18 cellular contexts compared by ENCODE assay signal in genomic region chr21:26832513-26832912, GRCh38. TPM values are rescaled to one million over a fixed set of nuclear protein-coding genes. Genes with fewer than 3 reads are reported as not detected.
A peak's percentile ranks its signal among the peaks of the same experiment; 100 is the strongest.
DNase-seq lines count a peak whose midpoint lies in the region; ATAC-seq and TF ChIP-seq lines count a peak whose summit lies in the region.
"Had no signal": no experiment of that assay in that cellular context is flagged by ENCODE, and none has a peak within 500 bp of the region (broad histone marks: within the 10 kb centered on the region; RNA-seq: fewer than 3 reads in every experiment).

No MANE protein-coding gene starts in this region.

- H3K9me3 ChIP-seq in prostate gland, result no peaks in the 10 kb centered on the region
- H3K9me3 ChIP-seq: BE2C had no signal

- H3K27me3 ChIP-seq in prostate gland (replicated peaks; ENCODE audit: insufficient read depth), result no peaks in the 10 kb centered on the region
- H3K27me3 ChIP-seq: BE2C had no signal

- 88% methylated on average over 11 of the region's 11 CpGs for WGBS in prostate gland

- no peaks in the 10 kb centered on the region for H3K9me3 Mint-ChIP-seq in activated CD4-positive, alpha-beta T cell treated with anti-CD3 and anti-CD28 coated beads, Interleukin-2, amount 10 ng/mL, durations not matched to agents 7 days and 5 days
- no peaks in the 10 kb centered on the region for H3K9me3 Mint-ChIP-seq in activated T-helper 2 cell treated with anti-CD3 and anti-CD28 coated beads, Interferon-gamma antibody, Interleukin-2, Interleukin-4, amounts not matched to agents 10 μg/mL and 5 μg/mL and 100 μg/mL, durations not matched to agents 14 hours and 24 hours and 36 hours
- no peaks in the 10 kb centered on the region for H3K9me3 Mint-ChIP-seq in stimulated activated effector memory CD8-positive, alpha-beta T cell treated with anti-CD3 and anti-CD28 coated beads, Interleukin-12 subunit alpha, Interleukin-12 subunit beta, amount 100 ng/mL, for 72 hours

- no peaks in the 10 kb centered on the region for H3K36me3 Mint-ChIP-seq in activated CD4-positive, alpha-beta T cell treated with anti-CD3 and anti-CD28 coated beads, Interleukin-2, amount 10 ng/mL, durations not matched to agents 7 days and 5 days (ENCODE audit: low read depth)
- H3K36me3 Mint-ChIP-seq in activated T-helper 2 cell treated with anti-CD3 and anti-CD28 coated beads, Interferon-gamma antibody, Interleukin-2, Interleukin-4, amounts not matched to agents 10 μg/mL and 5 μg/mL and 100 μg/mL, durations not matched to agents 14 hours and 24 hours and 36 hours (ENCODE audit: low read depth), result peaks cover 5% of the 10 kb centered on the region
- H3K36me3 Mint-ChIP-seq in stimulated activated effector memory CD8-positive, alpha-beta T cell treated with anti-CD3 and anti-CD28 coated beads, Interleukin-12 subunit alpha, Interleukin-12 subunit beta, amount 100 ng/mL, for 72 hours, result no peaks in the 10 kb centered on the region
- H3K36me3 Mint-ChIP-seq: CD4-positive, CD25-positive, alpha-beta regulatory T cell had no signal

- in situ Hi-C loops in KBM-7 (cut with MboI; ENCODE audit: low pct_unique_long_range_greater_than_20kb, low sequenced_read_pairs), result loop anchor here (25.0 kb wide), 1 partner anchor 880 kb away; no protein-coding TSS in a partner anchor

- no peak overlapping the region for H3K27ac ChIP-seq in prostate gland

- H3K4me3 Mint-ChIP-seq in activated CD4-positive, alpha-beta T cell treated with anti-CD3 and anti-CD28 coated beads, Interleukin-2, amount 10 ng/mL, durations not matched to agents 7 days and 5 days, result no peak overlapping the region
- no peak overlapping the region for H3K4me3 Mint-ChIP-seq in activated T-helper 2 cell treated with anti-CD3 and anti-CD28 coated beads, Interferon-gamma antibody, Interleukin-2, Interleukin-4, amounts not matched to agents 10 μg/mL and 5 μg/mL and 100 μg/mL, durations not matched to agents 14 hours and 24 hours and 36 hours (ENCODE audit: low read depth)
- no peak overlapping the region for H3K4me3 Mint-ChIP-seq in stimulated activated effector memory CD8-positive, alpha-beta T cell treated with anti-CD3 and anti-CD28 coated beads, Interleukin-12 subunit alpha, Interleukin-12 subunit beta, amount 100 ng/mL, for 72 hours
- H3K4me3 Mint-ChIP-seq: CD4-positive, CD25-positive, alpha-beta regulatory T cell had no signal

- no peak overlapping the region for H3K4me3 ChIP-seq in prostate gland

- peak overlapping the region; percentile 26 for H3K27ac Mint-ChIP-seq in activated CD4-positive, alpha-beta T cell treated with anti-CD3 and anti-CD28 coated beads, Interleukin-2, amount 10 ng/mL, durations not matched to agents 7 days and 5 days
- peak overlapping the region; percentile 54 for H3K27ac Mint-ChIP-seq in activated T-helper 2 cell treated with anti-CD3 and anti-CD28 coated beads, Interferon-gamma antibody, Interleukin-2, Interleukin-4, amounts not matched to agents 10 μg/mL and 5 μg/mL and 100 μg/mL, durations not matched to agents 14 hours and 24 hours and 36 hours
- H3K27ac Mint-ChIP-seq in stimulated activated effector memory CD8-positive, alpha-beta T cell treated with anti-CD3 and anti-CD28 coated beads, Interleukin-12 subunit alpha, Interleukin-12 subunit beta, amount 100 ng/mL, for 72 hours, result no peak overlapping the region
- H3K27ac Mint-ChIP-seq: CD4-positive, CD25-positive, alpha-beta regulatory T cell had no signal

- H3K36me3 ChIP-seq in prostate gland, result no peaks in the 10 kb centered on the region

- POLR2A ChIA-PET in activated CD4-positive, alpha-beta T cell treated with anti-CD3 and anti-CD28 coated beads, Interleukin-2, amount 10 ng/mL, durations not matched to agents 7 days and 5 days (lab: Charles Lee), result no interaction called here

- CTCF ChIA-PET in activated CD4-positive, alpha-beta T cell treated with anti-CD3 and anti-CD28 coated beads, Interleukin-2, amount 10 ng/mL, durations not matched to agents 7 days and 5 days (lab: Charles Lee), result interaction anchor here (1.4 kb wide), 1 partner anchor 17 kb away, joined by 3 read pairs; no protein-coding TSS in a partner anchor

- intact Hi-C loops in activated T-helper 2 cell treated with anti-CD3 and anti-CD28 coated beads, Interferon-gamma antibody, Interleukin-2, Interleukin-4, amounts not matched to agents 10 μg/mL and 5 μg/mL and 100 μg/mL, durations not matched to agents 14 hours and 24 hours and 36 hours (cut with micrococcal nuclease), result no loop called here
- intact Hi-C loops in prostate gland (cut with DNase I), result no loop called here

- peak; percentile 48 for ATAC-seq in stimulated activated effector memory CD8-positive, alpha-beta T cell treated with anti-CD3 and anti-CD28 coated beads, Interleukin-12 subunit alpha, Interleukin-12 subunit beta, amount 100 ng/mL, for 72 hours

- no peaks in the 10 kb centered on the region for H3K4me1 ChIP-seq in prostate gland (replicated peaks)
- H3K4me1 ChIP-seq: BE2C had no signal

- H3K27me3 Mint-ChIP-seq in activated CD4-positive, alpha-beta T cell treated with anti-CD3 and anti-CD28 coated beads, Interleukin-2, amount 10 ng/mL, durations not matched to agents 7 days and 5 days, result peaks cover 8% of the 10 kb centered on the region
- peaks cover 2% of the 10 kb centered on the region for H3K27me3 Mint-ChIP-seq in activated T-helper 2 cell treated with anti-CD3 and anti-CD28 coated beads, Interferon-gamma antibody, Interleukin-2, Interleukin-4, amounts not matched to agents 10 μg/mL and 5 μg/mL and 100 μg/mL, durations not matched to agents 14 hours and 24 hours and 36 hours (ENCODE audit: low read depth)

- DNase-seq in activated CD4-positive, alpha-beta T cell treated with anti-CD3 and anti-CD28 coated beads, Interleukin-2, amount 10 ng/mL, durations not matched to agents 7 days and 5 days, result no peak
- no peak for DNase-seq in activated CD4-positive, alpha-beta T cell treated with anti-CD3 and anti-CD28 coated beads for 4 hours
- peak; percentile 7 for DNase-seq in KBM-7
- no peak for DNase-seq in activated T-helper 2 cell treated with anti-CD3 and anti-CD28 coated beads, Interferon-gamma antibody, Interleukin-2, Interleukin-4, amounts not matched to agents 10 μg/mL and 5 μg/mL and 100 μg/mL, durations not matched to agents 14 hours and 24 hours and 36 hours (ENCODE audit: low spot score)
- DNase-seq in stimulated activated effector memory CD8-positive, alpha-beta T cell treated with anti-CD3 and anti-CD28 coated beads, Interleukin-12 subunit alpha, Interleukin-12 subunit beta, amount 100 ng/mL, for 72 hours (ENCODE audit: low spot score in 2 of 2), result no peak
- no peak for DNase-seq in stimulated activated naive CD4-positive, alpha-beta T cell treated with Interleukin-2 at 50 U/mL for 16 hours (lab: John Stamatoyannopoulos, UW)
- DNase-seq in prostate gland (ENCODE audit: low spot score), result no peak
- DNase-seq: CD4-positive, CD25-positive, alpha-beta regulatory T cell; COR-L47; DMS 273 treated with DMSO at 0.1 percent for 48 hours; GDM1; H7; KG1; MV-4-11; NCI-H1694 treated with DMSO at 0.1 percent for 48 hours; NCI-H510A; NCI-H774 had no signal

- H3K4me1 Mint-ChIP-seq in activated CD4-positive, alpha-beta T cell treated with anti-CD3 and anti-CD28 coated beads, Interleukin-2, amount 10 ng/mL, durations not matched to agents 7 days and 5 days, result peaks cover 40% of the 10 kb centered on the region
- H3K4me1 Mint-ChIP-seq in activated T-helper 2 cell treated with anti-CD3 and anti-CD28 coated beads, Interferon-gamma antibody, Interleukin-2, Interleukin-4, amounts not matched to agents 10 μg/mL and 5 μg/mL and 100 μg/mL, durations not matched to agents 14 hours and 24 hours and 36 hours (ENCODE audit: low read depth), result peaks cover 41% of the 10 kb centered on the region
- no peaks in the 10 kb centered on the region for H3K4me1 Mint-ChIP-seq in stimulated activated effector memory CD8-positive, alpha-beta T cell treated with anti-CD3 and anti-CD28 coated beads, Interleukin-12 subunit alpha, Interleukin-12 subunit beta, amount 100 ng/mL, for 72 hours
- H3K4me1 Mint-ChIP-seq: CD4-positive, CD25-positive, alpha-beta regulatory T cell had no signal

- TF ChIP-seq CTCF in prostate gland (IDR thresholded peaks at IDR 0.05), result no peak

- TF ChIP-seq POLR2A in prostate gland (IDR thresholded peaks at IDR 0.05), result no peak

RNA-seq across cellular contexts. Expression of gene ADAMTS1, which starts 12.7 kb away (rescaled TPM):
- total RNA-seq in activated CD4-positive, alpha-beta T cell treated with anti-CD3 and anti-CD28 coated beads, Interleukin-2, amount 10 ng/mL, durations not matched to agents 7 days and 5 days, result 1 to 10 TPM; 1.1 to 2.4 TPM
- 2.4 and 2.9 TPM in 2 replicates for total RNA-seq in activated T-helper 2 cell treated with anti-CD3 and anti-CD28 coated beads, Interferon-gamma antibody, Interleukin-2, Interleukin-4, amounts not matched to agents 10 μg/mL and 5 μg/mL and 100 μg/mL, durations not matched to agents 14 hours and 24 hours and 36 hours
- total RNA-seq in prostate gland, result 100 to 1,000 TPM in 1 of 2 donors, 10 to 100 TPM in 1; 19.4 to 110 TPM
